8 cellular contexts compared by ENCODE assay signal in genomic region chr4:102263024-102263787, GRCh38.
A peak's percentile ranks its signal among the peaks of the same experiment; 100 is the strongest.
DNase-seq lines count a peak whose midpoint lies in the region; ATAC-seq and TF ChIP-seq lines count a peak whose summit lies in the region.

No MANE protein-coding gene starts in this region.

- H3K4me1 ChIP-seq in testis, result no peaks in the 10 kb centered on the region

- H3K4me3 Mint-ChIP-seq in activated T-helper 1 cell treated with anti-CD3 and anti-CD28 coated beads, Interleukin-12 subunit alpha, Interleukin-12 subunit beta, Interleukin-2, Interleukin-4 antibody, amounts not matched to agents 30 ng/mL and 10 ng/mL and 1 ng/mL, durations not matched to agents 14 hours and 24 hours and 36 hours, result no peak overlapping the region

- peak in 2 of 3 experiments; percentile 16 to 38 for TF ChIP-seq CTCF in testis (IDR thresholded peaks at IDR 0.05)

- no peaks in the 10 kb centered on the region for H3K9me3 Mint-ChIP-seq in activated T-helper 1 cell treated with anti-CD3 and anti-CD28 coated beads, Interleukin-12 subunit alpha, Interleukin-12 subunit beta, Interleukin-2, Interleukin-4 antibody, amounts not matched to agents 30 ng/mL and 10 ng/mL and 1 ng/mL, durations not matched to agents 14 hours and 24 hours and 36 hours

- H3K4me3 ChIP-seq in testis, result no peak overlapping the region

- 62 to 65% methylated on average over 3 of the region's 3 CpGs for WGBS in testis, 2 donors

- H3K36me3 ChIP-seq in testis (ENCODE audit: low read depth, missing control alignments), result no peaks in the 10 kb centered on the region

- no peak overlapping the region for H3K27ac ChIP-seq in testis

- no peaks in the 10 kb centered on the region for H3K9me3 ChIP-seq in testis

- DNase-seq in DMS 273 treated with DMSO at 0.1 percent for 48 hours (lab: John Stamatoyannopoulos, UW), result peak; percentile 40
- DNase-seq in NCI-H2029 (lab: John Stamatoyannopoulos, UW), result peak; percentile 36
- no peak for DNase-seq in activated T-helper 1 cell treated with anti-CD3 and anti-CD28 coated beads, Interleukin-12 subunit alpha, Interleukin-12 subunit beta, Interleukin-2, Interleukin-4 antibody, amounts not matched to agents 30 ng/mL and 10 ng/mL and 1 ng/mL, durations not matched to agents 14 hours and 24 hours and 36 hours (ENCODE audit: low spot score)
- DNase-seq in iPS-NIHi11 (ENCODE audit: low spot score), result peak; percentile 52
- peak; percentile 30 for DNase-seq in testis
- DNase-seq in activated gamma-delta T cell treated with Interleukin-2 at 50 U/mL for 16 hours, result no peak

- no peaks in the 10 kb centered on the region for H3K27me3 ChIP-seq in testis

- H3K4me1 Mint-ChIP-seq in activated T-helper 1 cell treated with anti-CD3 and anti-CD28 coated beads, Interleukin-12 subunit alpha, Interleukin-12 subunit beta, Interleukin-2, Interleukin-4 antibody, amounts not matched to agents 30 ng/mL and 10 ng/mL and 1 ng/mL, durations not matched to agents 14 hours and 24 hours and 36 hours (ENCODE audit: low read depth), result peaks cover 16% of the 10 kb centered on the region

- no peaks in the 10 kb centered on the region for H3K27me3 Mint-ChIP-seq in activated T-helper 1 cell treated with anti-CD3 and anti-CD28 coated beads, Interleukin-12 subunit alpha, Interleukin-12 subunit beta, Interleukin-2, Interleukin-4 antibody, amounts not matched to agents 30 ng/mL and 10 ng/mL and 1 ng/mL, durations not matched to agents 14 hours and 24 hours and 36 hours (ENCODE audit: insufficient read depth)

- peaks cover 25% of the 10 kb centered on the region for H3K36me3 Mint-ChIP-seq in activated T-helper 1 cell treated with anti-CD3 and anti-CD28 coated beads, Interleukin-12 subunit alpha, Interleukin-12 subunit beta, Interleukin-2, Interleukin-4 antibody, amounts not matched to agents 30 ng/mL and 10 ng/mL and 1 ng/mL, durations not matched to agents 14 hours and 24 hours and 36 hours (ENCODE audit: low read depth)

- no peak for TF ChIP-seq POLR2A in testis (IDR thresholded peaks at IDR 0.05)

- intact Hi-C loops in activated T-helper 1 cell treated with anti-CD3 and anti-CD28 coated beads, Interleukin-12 subunit alpha, Interleukin-12 subunit beta, Interleukin-2, Interleukin-4 antibody, amounts not matched to agents 30 ng/mL and 10 ng/mL and 1 ng/mL, durations not matched to agents 14 hours and 24 hours and 36 hours (cut with micrococcal nuclease), result loop anchor here (1.0 to 10.0 kb wide), 8 partner anchors 82 to 1238 kb away; partner anchors contain the start of genes BDH2 and SLC39A8
- intact Hi-C loops in testis (cut with DNase I; ENCODE audit: low total_unique reads), result no loop called here

- H3K27ac Mint-ChIP-seq in activated T-helper 1 cell treated with anti-CD3 and anti-CD28 coated beads, Interleukin-12 subunit alpha, Interleukin-12 subunit beta, Interleukin-2, Interleukin-4 antibody, amounts not matched to agents 30 ng/mL and 10 ng/mL and 1 ng/mL, durations not matched to agents 14 hours and 24 hours and 36 hours, result peak overlapping the region; percentile 19

- ATAC-seq in GM18868 (IDR thresholded peaks at IDR 0.05; ENCODE audit: unreplicated experiment) (peak; percentile 97), HG02938 (IDR thresholded peaks at IDR 0.05; ENCODE audit: unreplicated experiment) (peak; percentile 89)

Comparison
In these comparisons a context has a peak if more than half of its experiments do, and no peak if none do; other contexts are left out.
1. DNase-seq: peak in DMS 273 treated with DMSO at 0.1 percent for 48 hours (single experiment), NCI-H2029 (single experiment), iPS-NIHi11 (single experiment) and testis (single experiment); none in activated T-helper 1 cell treated with anti-CD3 and anti-CD28 coated beads, Interleukin-12 subunit alpha, Interleukin-12 subunit beta, Interleukin-2, Interleukin-4 antibody, amounts not matched to agents 30 ng/mL and 10 ng/mL and 1 ng/mL, durations not matched to agents 14 hours and 24 hours and 36 hours (single experiment) and activated gamma-delta T cell treated with Interleukin-2 at 50 U/mL for 16 hours (single experiment).